In genomic region chr9:13942695-13943094, GRCh38 we compare ENCODE assay signal across 10 cellular contexts.
A peak's percentile ranks its signal among the peaks of the same experiment; 100 is the strongest.
DNase-seq lines count a peak whose midpoint lies in the region; ATAC-seq lines count a peak whose summit lies in the region.
"Had no signal": no experiment of that assay in that cellular context is flagged by ENCODE, and none has a peak within 500 bp of the region (broad histone marks: within the 10 kb centered on the region; RNA-seq: fewer than 3 reads in every experiment).

No MANE protein-coding gene starts in this region.

- DNase-seq in ELR (ENCODE audit: low read depth) (peak; percentile 92), LHCN-M2 (ENCODE audit: low read depth) (peak; percentile 99), sciatic nerve (ENCODE audit: low spot score) (no peak), NCI-H2227 (lab: John Stamatoyannopoulos, UW; ENCODE audit: unreplicated experiment) (no peak)
- DNase-seq: activated CD4-positive, CD25-positive, alpha-beta regulatory T cell; Kasumi-1; spleen had no signal

- intact Hi-C loops in sciatic nerve (cut with DNase I), result no loop called here

- ATAC-seq in esophagus mucosa (peak; percentile 90), sciatic nerve (peak; percentile 56), HG03139 (IDR thresholded peaks at IDR 0.05; ENCODE audit: unreplicated experiment) (no peak), GM18511 (IDR thresholded peaks at IDR 0.05; ENCODE audit: unreplicated experiment) (no peak)

Comparison
In these comparisons a context has a peak if more than half of its experiments do, and no peak if none do; other contexts are left out.
1. DNase-seq: peak in ELR (single experiment) and LHCN-M2 (single experiment); none in sciatic nerve (single experiment) and NCI-H2227 (single experiment).
2. ATAC-seq: peak in esophagus mucosa (single experiment) and sciatic nerve (single experiment); none in HG03139 (single experiment) and GM18511 (single experiment).